Comparison of ENCODE assay signal across 8 cellular contexts in genomic region chr19:19191920-19192882, GRCh38. TPM values are rescaled to one million over a fixed set of nuclear protein-coding genes. Genes with fewer than 3 reads are reported as not detected.
A peak's percentile ranks its signal among the peaks of the same experiment; 100 is the strongest.
DNase-seq lines count a peak whose midpoint lies in the region; ATAC-seq lines count a peak whose summit lies in the region.

Gene BORCS8 (minus strand): TSS chr19:19192152. CDS start chr19:19192117, 35 bp downstream.
Gene RFXANK (plus strand): TSS chr19:19192258. CDS start chr19:19193947, 1,689 bp downstream.

- peak within 1 kb of the TSS; percentile 100 for H3K4me3 ChIP-seq in effector memory CD4-positive, alpha-beta T cell (ENCODE audit: insufficient read depth, low read depth, low read length, poor library complexity, severe bottlenecking)

- peak; percentile 99 for DNase-seq in COLO668 (lab: John Stamatoyannopoulos, UW; ENCODE audit: unreplicated experiment)
- DNase-seq in HT1080 (ENCODE audit: low read depth), result peak; percentile 99
- DNase-seq in NOMO-1 treated with DMSO at 0.1 percent for 48 hours (lab: John Stamatoyannopoulos, UW; ENCODE audit: unreplicated experiment), result peak; percentile 99
- peak; percentile 96 to 99 for DNase-seq in activated CD8-positive, alpha-beta memory T cell treated with anti-CD3 and anti-CD28 coated beads for 4 hours (ENCODE audit: low read depth in 2 of 2)
- peak; percentile 97 to 98 (median 98) for DNase-seq in effector memory CD4-positive, alpha-beta T cell
- DNase-seq in lung microvascular endothelial cell (ENCODE audit: low read depth in 2 of 2), result peak; percentile 97 to 99
- DNase-seq in stimulated activated CD4-positive, alpha-beta T cell treated with anti-CD3 and anti-CD28 coated beads, TNF-alpha, amount 100 ng/mL, for 48 hours (ENCODE audit: low read depth in 3 of 3), result peak; percentile 97 to 99 (median 97)

- peak within 1 kb of the TSS; percentile 100 for H3K27ac ChIP-seq in effector memory CD4-positive, alpha-beta T cell (ENCODE audit: insufficient read depth, low read length, poor library complexity, severe bottlenecking)

- peaks cover 14% of the 10 kb centered on the region for H3K4me1 ChIP-seq in effector memory CD4-positive, alpha-beta T cell (ENCODE audit: control insufficient read depth, insufficient read depth, low read length, poor library complexity, severe bottlenecking)

- peak; percentile 87 for ATAC-seq in GM21360 (IDR thresholded peaks at IDR 0.05; ENCODE audit: unreplicated experiment)

- H3K27me3 ChIP-seq in effector memory CD4-positive, alpha-beta T cell (replicated peaks; ENCODE audit: control insufficient read depth, insufficient read depth, low read length, poor library complexity, severe bottlenecking), result no peaks in the 10 kb centered on the region

- no peaks in the 10 kb centered on the region for H3K9me3 ChIP-seq in effector memory CD4-positive, alpha-beta T cell (ENCODE audit: control insufficient read depth, low read length)

- H3K36me3 ChIP-seq in effector memory CD4-positive, alpha-beta T cell (ENCODE audit: control insufficient read depth, insufficient read depth, low read length), result peaks cover 9% of the 10 kb centered on the region

RNA-seq across cellular contexts. Expression of gene BORCS8, which starts in this region (rescaled TPM):
- 34.6 and 44.1 TPM in 2 replicates for total RNA-seq in HT1080 (2014; rRNA removed; shearing (Covaris generic))
- polyA plus RNA-seq in HT1080 (2015; cell fraction: cytosol; rRNA removed), result 25.8 and 31.2 TPM in 2 replicates
- polyA plus RNA-seq in HT1080 (2015; cell fraction: nucleus; rRNA removed), result 16.8 and 18.5 TPM in 2 replicates
- 15.0 and 18.5 TPM in 2 replicates for total RNA-seq in lung microvascular endothelial cell

RNA-seq across cellular contexts. Expression of gene RFXANK, which starts in this region (rescaled TPM):
- total RNA-seq in HT1080 (2014; rRNA removed; shearing (Covaris generic)), result 80.2 and 103 TPM in 2 replicates
- polyA plus RNA-seq in HT1080 (2015; cell fraction: cytosol; rRNA removed), result 37.0 and 39.6 TPM in 2 replicates
- polyA plus RNA-seq in HT1080 (2015; cell fraction: nucleus; rRNA removed), result 63.2 and 70.4 TPM in 2 replicates
- total RNA-seq in lung microvascular endothelial cell, result 67.5 and 69.5 TPM in 2 replicates

Comparison
In these comparisons a context has a peak if more than half of its experiments do, and no peak if none do; other contexts are left out.
1. Peak in every context shown above with its lines: DNase-seq, ATAC-seq, H3K4me3 ChIP-seq and H3K27ac ChIP-seq.